39 cellular contexts compared by ENCODE assay signal in genomic region chr1:37078866-37079265, GRCh38. TPM values are rescaled to one million over a fixed set of nuclear protein-coding genes. Genes with fewer than 3 reads are reported as not detected.
"Had no signal": no experiment of that assay in that cellular context is flagged by ENCODE, and none has a peak within 500 bp of the region (broad histone marks: within the 10 kb centered on the region; RNA-seq: fewer than 3 reads in every experiment).

No MANE protein-coding gene starts in this region.

- H3K4me3 Mint-ChIP-seq: activated CD4-positive, alpha-beta memory T cell treated with anti-CD3 and anti-CD28 coated beads for 36 hours; activated CD4-positive, alpha-beta T cell treated with anti-CD3 and anti-CD28 coated beads for 36 hours; activated CD4-positive, alpha-beta T cell treated with anti-CD3 and anti-CD28 coated beads, Interleukin-2, amount 10 ng/mL, durations not matched to agents 24 days and 14 days; activated CD8-positive, alpha-beta memory T cell treated with anti-CD3 and anti-CD28 coated beads, Interleukin-2, amount 10 ng/mL, durations not matched to agents 7 days and 5 days; activated CD8-positive, alpha-beta T cell treated with anti-CD3 and anti-CD28 coated beads, Interleukin-2, amount 10 ng/mL, durations not matched to agents 7 days and 5 days; activated naive CD4-positive, alpha-beta T cell treated with anti-CD3 and anti-CD28 coated beads for 36 hours; activated naive CD4-positive, alpha-beta T cell treated with anti-CD3 and anti-CD28 coated beads, Interleukin-2, amount 50 U/mL, for 24 hours; activated naive CD8-positive, alpha-beta T cell treated with anti-CD3 and anti-CD28 coated beads for 36 hours; activated naive CD8-positive, alpha-beta T cell treated with anti-CD3 and anti-CD28 coated beads, Interleukin-2, amount 50 U/mL, for 24 hours; activated T-helper 1 cell treated with anti-CD3 and anti-CD28 coated beads, Interleukin-12 subunit alpha, Interleukin-12 subunit beta, Interleukin-2, Interleukin-4 antibody, amounts not matched to agents 30 ng/mL and 10 ng/mL and 1 ng/mL, durations not matched to agents 14 hours and 24 hours and 36 hours; T-helper 2 cell treated with Interferon-gamma antibody and Interleukin-4, amounts not matched to agents 5 μg/mL and 100 μg/mL, for 36 hours had no signal

- DNase-seq: activated CD4-positive, alpha-beta memory T cell treated with anti-CD3 and anti-CD28 coated beads for 36 hours; activated CD4-positive, alpha-beta T cell treated with anti-CD3 and anti-CD28 coated beads for 36 hours; activated CD4-positive, alpha-beta T cell treated with anti-CD3 and anti-CD28 coated beads, Interleukin-2, amount 10 ng/mL, durations not matched to agents 24 days and 14 days; activated CD4-positive, CD25-positive, alpha-beta regulatory T cell; activated CD4-positive, CD25-positive, alpha-beta regulatory T cell treated with anti-CD3 and anti-CD28 coated beads, Interleukin-2, amount 50 U/mL, for 72 hours; activated CD8-positive, alpha-beta memory T cell treated with anti-CD3 and anti-CD28 coated beads, Interleukin-2, amount 10 ng/mL, durations not matched to agents 7 days and 5 days; activated CD8-positive, alpha-beta memory T cell treated with anti-CD3 and anti-CD28 coated beads, Interleukin-2, amount 50 U/mL, for 4 hours; activated CD8-positive, alpha-beta T cell treated with anti-CD3 and anti-CD28 coated beads, Interleukin-2, amount 10 ng/mL, durations not matched to agents 7 days and 5 days; activated effector memory CD4-positive, alpha-beta T cell treated with anti-CD3 and anti-CD28 coated beads, Interleukin-2, amount 50 U/mL, for 16 hours; activated naive CD4-positive, alpha-beta T cell treated with anti-CD3 and anti-CD28 coated beads for 36 hours; activated naive CD8-positive, alpha-beta T cell treated with anti-CD3 and anti-CD28 coated beads for 36 hours; activated naive CD8-positive, alpha-beta T cell treated with anti-CD3 and anti-CD28 coated beads, Interleukin-2, amount 50 U/mL, for 24 hours; activated T-cell treated with anti-CD3 and anti-CD28 coated beads, Interleukin-2, amount 50 U/mL, for 1 hour; activated T-cell treated with anti-CD3 and anti-CD28 coated beads, Interleukin-2, amount 50 U/mL, for 48 hours; adrenal gland; aorta; body of pancreas; central memory CD4-positive, alpha-beta T cell; cerebellar nuclear complex; colonic mucosa; effector CD8-positive, alpha-beta T cell; esophagus squamous epithelium; heart right ventricle; T1000 had no signal

- H3K9me3 Mint-ChIP-seq: activated CD4-positive, alpha-beta memory T cell treated with anti-CD3 and anti-CD28 coated beads for 36 hours; activated CD4-positive, alpha-beta T cell treated with anti-CD3 and anti-CD28 coated beads, Interleukin-2, amount 10 ng/mL, durations not matched to agents 24 days and 14 days; activated naive CD4-positive, alpha-beta T cell treated with anti-CD3 and anti-CD28 coated beads for 36 hours; activated naive CD4-positive, alpha-beta T cell treated with anti-CD3 and anti-CD28 coated beads, Interleukin-2, amount 50 U/mL, for 24 hours; activated naive CD8-positive, alpha-beta T cell treated with anti-CD3 and anti-CD28 coated beads for 36 hours; activated naive CD8-positive, alpha-beta T cell treated with anti-CD3 and anti-CD28 coated beads, Interleukin-2, amount 50 U/mL, for 24 hours; activated T-helper 1 cell treated with anti-CD3 and anti-CD28 coated beads, Interleukin-12 subunit alpha, Interleukin-12 subunit beta, Interleukin-2, Interleukin-4 antibody, amounts not matched to agents 30 ng/mL and 10 ng/mL and 1 ng/mL, durations not matched to agents 14 hours and 24 hours and 36 hours; activated T-helper 2 cell treated with anti-CD3 and anti-CD28 coated beads, Interferon-gamma antibody, Interleukin-2, Interleukin-4, amounts not matched to agents 10 μg/mL and 5 μg/mL and 100 μg/mL, durations not matched to agents 14 hours and 24 hours and 36 hours; T-helper 2 cell treated with Interferon-gamma antibody and Interleukin-4, amounts not matched to agents 5 μg/mL and 100 μg/mL, for 36 hours had no signal

- H3K36me3 Mint-ChIP-seq: activated CD4-positive, alpha-beta memory T cell treated with anti-CD3 and anti-CD28 coated beads for 36 hours; activated CD8-positive, alpha-beta memory T cell treated with anti-CD3 and anti-CD28 coated beads, Interleukin-2, amount 10 ng/mL, durations not matched to agents 7 days and 5 days; activated naive CD4-positive, alpha-beta T cell treated with anti-CD3 and anti-CD28 coated beads, Interleukin-2, amount 50 U/mL, for 24 hours; activated naive CD8-positive, alpha-beta T cell treated with anti-CD3 and anti-CD28 coated beads for 36 hours had no signal

- H3K4me1 ChIP-seq: adrenal gland, body of pancreas, breast epithelium, colonic mucosa, esophagus squamous epithelium, gastroesophageal sphincter, heart right ventricle had no signal

- H3K27ac Mint-ChIP-seq: activated CD4-positive, alpha-beta memory T cell treated with anti-CD3 and anti-CD28 coated beads for 36 hours; activated CD4-positive, alpha-beta T cell treated with anti-CD3 and anti-CD28 coated beads for 36 hours; activated CD4-positive, alpha-beta T cell treated with anti-CD3 and anti-CD28 coated beads, Interleukin-2, amount 10 ng/mL, durations not matched to agents 24 days and 14 days; activated CD8-positive, alpha-beta memory T cell treated with anti-CD3 and anti-CD28 coated beads, Interleukin-2, amount 10 ng/mL, durations not matched to agents 7 days and 5 days; activated CD8-positive, alpha-beta T cell treated with anti-CD3 and anti-CD28 coated beads, Interleukin-2, amount 10 ng/mL, durations not matched to agents 7 days and 5 days; activated naive CD4-positive, alpha-beta T cell treated with anti-CD3 and anti-CD28 coated beads for 36 hours; activated naive CD4-positive, alpha-beta T cell treated with anti-CD3 and anti-CD28 coated beads, Interleukin-2, amount 50 U/mL, for 24 hours; activated naive CD8-positive, alpha-beta T cell treated with anti-CD3 and anti-CD28 coated beads for 36 hours; activated naive CD8-positive, alpha-beta T cell treated with anti-CD3 and anti-CD28 coated beads, Interleukin-2, amount 50 U/mL, for 24 hours; activated T-helper 1 cell treated with anti-CD3 and anti-CD28 coated beads, Interleukin-12 subunit alpha, Interleukin-12 subunit beta, Interleukin-2, Interleukin-4 antibody, amounts not matched to agents 30 ng/mL and 10 ng/mL and 1 ng/mL, durations not matched to agents 14 hours and 24 hours and 36 hours; activated T-helper 2 cell treated with anti-CD3 and anti-CD28 coated beads, Interferon-gamma antibody, Interleukin-2, Interleukin-4, amounts not matched to agents 10 μg/mL and 5 μg/mL and 100 μg/mL, durations not matched to agents 14 hours and 24 hours and 36 hours; T-helper 2 cell treated with Interferon-gamma antibody and Interleukin-4, amounts not matched to agents 5 μg/mL and 100 μg/mL, for 36 hours had no signal

- H3K27ac ChIP-seq: adrenal gland, body of pancreas, breast epithelium, cardiac muscle cell, colonic mucosa, epithelial cell of prostate, esophagus squamous epithelium, gastroesophageal sphincter, heart right ventricle, hepatocyte had no signal

- ATAC-seq: activated CD4-positive, alpha-beta T cell treated with anti-CD3 and anti-CD28 coated beads for 36 hours; activated CD8-positive, alpha-beta memory T cell treated with anti-CD3 and anti-CD28 coated beads, Interleukin-2, amount 10 ng/mL, durations not matched to agents 7 days and 5 days; activated CD8-positive, alpha-beta T cell treated with anti-CD3 and anti-CD28 coated beads, Interleukin-2, amount 10 ng/mL, durations not matched to agents 7 days and 5 days; activated naive CD8-positive, alpha-beta T cell treated with anti-CD3 and anti-CD28 coated beads, Interleukin-2, amount 50 U/mL, for 24 hours; body of pancreas; gastroesophageal sphincter; heart right ventricle had no signal

- H3K27me3 ChIP-seq: adrenal gland, body of pancreas, cardiac muscle cell, colonic mucosa had no signal

- H3K4me3 ChIP-seq: adrenal gland, body of pancreas, cardiac muscle cell, colonic mucosa, esophagus squamous epithelium, gastroesophageal sphincter, heart right ventricle, hepatocyte had no signal

- H3K27me3 Mint-ChIP-seq: activated CD4-positive, alpha-beta memory T cell treated with anti-CD3 and anti-CD28 coated beads for 36 hours; activated CD4-positive, alpha-beta T cell treated with anti-CD3 and anti-CD28 coated beads, Interleukin-2, amount 10 ng/mL, durations not matched to agents 24 days and 14 days; activated CD8-positive, alpha-beta memory T cell treated with anti-CD3 and anti-CD28 coated beads, Interleukin-2, amount 10 ng/mL, durations not matched to agents 7 days and 5 days; activated naive CD8-positive, alpha-beta T cell treated with anti-CD3 and anti-CD28 coated beads, Interleukin-2, amount 50 U/mL, for 24 hours had no signal

- H3K4me1 Mint-ChIP-seq: activated CD4-positive, alpha-beta T cell treated with anti-CD3 and anti-CD28 coated beads for 36 hours; activated CD4-positive, alpha-beta T cell treated with anti-CD3 and anti-CD28 coated beads, Interleukin-2, amount 10 ng/mL, durations not matched to agents 24 days and 14 days; activated CD8-positive, alpha-beta memory T cell treated with anti-CD3 and anti-CD28 coated beads, Interleukin-2, amount 10 ng/mL, durations not matched to agents 7 days and 5 days; activated naive CD4-positive, alpha-beta T cell treated with anti-CD3 and anti-CD28 coated beads, Interleukin-2, amount 50 U/mL, for 24 hours; activated naive CD8-positive, alpha-beta T cell treated with anti-CD3 and anti-CD28 coated beads for 36 hours; activated naive CD8-positive, alpha-beta T cell treated with anti-CD3 and anti-CD28 coated beads, Interleukin-2, amount 50 U/mL, for 24 hours had no signal

- H3K9me3 ChIP-seq: adrenal gland, body of pancreas, breast epithelium, colonic mucosa, esophagus squamous epithelium, gastroesophageal sphincter, heart right ventricle had no signal

- H3K36me3 ChIP-seq: adrenal gland, breast epithelium, cardiac muscle cell, colonic mucosa, esophagus squamous epithelium, gastroesophageal sphincter, heart right ventricle had no signal

RNA-seq across cellular contexts. Expression of gene GRIK3, which starts 44.6 kb away (rescaled TPM):
- total RNA-seq: activated CD4-positive, alpha-beta memory T cell treated with anti-CD3 and anti-CD28 coated beads for 36 hours; activated CD4-positive, alpha-beta T cell treated with anti-CD3 and anti-CD28 coated beads for 36 hours; activated CD4-positive, alpha-beta T cell treated with anti-CD3 and anti-CD28 coated beads, Interleukin-2, amount 10 ng/mL, durations not matched to agents 24 days and 14 days; activated CD8-positive, alpha-beta memory T cell treated with anti-CD3 and anti-CD28 coated beads for 36 hours; activated CD8-positive, alpha-beta memory T cell treated with anti-CD3 and anti-CD28 coated beads, Interleukin-2, amount 10 ng/mL, durations not matched to agents 7 days and 5 days; activated CD8-positive, alpha-beta T cell treated with anti-CD3 and anti-CD28 coated beads, Interleukin-2, amount 10 ng/mL, durations not matched to agents 7 days and 5 days; activated naive CD4-positive, alpha-beta T cell treated with anti-CD3 and anti-CD28 coated beads for 36 hours; activated naive CD8-positive, alpha-beta T cell treated with anti-CD3 and anti-CD28 coated beads for 36 hours; activated T-helper 1 cell treated with anti-CD3 and anti-CD28 coated beads, Interleukin-12 subunit alpha, Interleukin-12 subunit beta, Interleukin-2, Interleukin-4 antibody, amounts not matched to agents 30 ng/mL and 10 ng/mL and 1 ng/mL, durations not matched to agents 14 hours and 24 hours and 36 hours; activated T-helper 2 cell treated with anti-CD3 and anti-CD28 coated beads, Interferon-gamma antibody, Interleukin-2, Interleukin-4, amounts not matched to agents 10 μg/mL and 5 μg/mL and 100 μg/mL, durations not matched to agents 14 hours and 24 hours and 36 hours; dermis microvascular lymphatic vessel endothelial cell; endothelial cell of umbilical vein; fibroblast of lung; fibroblast of villous mesenchyme; glomerular endothelial cell had no signal
- polyA plus RNA-seq: aorta, cardiac muscle cell, endothelial cell of umbilical vein, fibroblast of lung, hepatocyte had no signal
